In genomic region chr10:59456199-59456598, GRCh38 we compare ENCODE assay signal across 34 cellular contexts.
"Had no signal": no experiment of that assay in that cellular context is flagged by ENCODE, and none has a peak within 500 bp of the region (broad histone marks: within the 10 kb centered on the region; RNA-seq: fewer than 3 reads in every experiment).

No MANE protein-coding gene starts in this region.

- FAIRE-seq: astrocyte, endometrium, endothelial cell of umbilical vein had no signal

- H3K9me3 ChIP-seq: colonic mucosa, esophagus muscularis mucosa, gastroesophageal sphincter, heart right ventricle had no signal

- H3K36me3 ChIP-seq: brain microvascular endothelial cell, cardiac muscle cell, colonic mucosa, esophagus muscularis mucosa, gastroesophageal sphincter, heart right ventricle, WERI-Rb-1 had no signal

- H3K27me3 ChIP-seq: brain microvascular endothelial cell, cardiac muscle cell, colonic mucosa, esophagus muscularis mucosa, gastroesophageal sphincter, heart right ventricle had no signal

- H3K27ac Mint-ChIP-seq: activated B cell treated with CpG ODN at 0.5 μM for 24 hours; activated CD8-positive, alpha-beta T cell treated with anti-CD3 and anti-CD28 coated beads for 36 hours; activated naive CD8-positive, alpha-beta T cell; activated T-helper 17 cell treated with anti-CD3 and anti-CD28 coated beads, Interleukin-2, amount 50 U/mL, for 72 hours; T-helper 17 cell; T-helper 2 cell treated with Interferon-gamma antibody and Interleukin-4, amounts not matched to agents 5 μg/mL and 100 μg/mL, for 36 hours had no signal

- H3K4me1 ChIP-seq: colonic mucosa had no signal

- H3K4me3 Mint-ChIP-seq: activated B cell treated with CpG ODN at 0.5 μM for 24 hours; activated CD8-positive, alpha-beta T cell treated with anti-CD3 and anti-CD28 coated beads for 36 hours; activated naive CD8-positive, alpha-beta T cell; activated T-cell treated with anti-CD3 and anti-CD28 coated beads, Interleukin-2, amount 50 U/mL, for 4 hours; activated T-helper 17 cell treated with anti-CD3 and anti-CD28 coated beads, Interleukin-2, amount 50 U/mL, for 72 hours; T-helper 17 cell; T-helper 2 cell treated with Interferon-gamma antibody and Interleukin-4, amounts not matched to agents 5 μg/mL and 100 μg/mL, for 36 hours had no signal

- DNase-seq: activated B cell treated with CpG ODN at 0.5 μM for 24 hours; activated CD4-positive, alpha-beta T cell treated with anti-CD3 and anti-CD28 coated beads for 48 hours; activated CD4-positive, alpha-beta T cell treated with anti-CD3 and anti-CD28 coated beads, Interleukin-2, amount 50 U/mL, for 1 hour; activated CD4-positive, alpha-beta T cell treated with anti-CD3 and anti-CD28 coated beads, Interleukin-2, amount 50 U/mL, for 48 hours; activated CD8-positive, alpha-beta memory T cell treated with anti-CD3 and anti-CD28 coated beads for 24 hours; activated CD8-positive, alpha-beta T cell treated with anti-CD3 and anti-CD28 coated beads for 36 hours; activated effector memory CD4-positive, alpha-beta T cell treated with Interleukin-2 at 50 U/mL for 16 hours; activated gamma-delta T cell treated with Interleukin-2 at 50 U/mL for 16 hours; activated naive CD4-positive, alpha-beta T cell treated with anti-CD3 and anti-CD28 coated beads, Interleukin-2, amount 50 U/mL, for 16 hours; activated naive CD4-positive, alpha-beta T cell treated with Interleukin-2 at 50 U/mL for 16 hours; activated T-cell treated with anti-CD3 and anti-CD28 coated beads, Interleukin-2, amount 50 U/mL, for 4 hours; amniotic stem cell; anterior cingulate cortex; brain microvascular endothelial cell; central memory CD4-positive, alpha-beta T cell; cerebellar nuclear complex; colonic mucosa; effector CD8-positive, alpha-beta T cell; erythroblast; foreskin melanocyte; heart right ventricle; T-helper 1 cell; T-helper 17 cell; T1000; WERI-Rb-1 had no signal

- H3K9me3 Mint-ChIP-seq: activated B cell treated with CpG ODN at 0.5 μM for 24 hours; activated CD8-positive, alpha-beta T cell treated with anti-CD3 and anti-CD28 coated beads for 36 hours; T-helper 2 cell treated with Interferon-gamma antibody and Interleukin-4, amounts not matched to agents 5 μg/mL and 100 μg/mL, for 36 hours had no signal

- H3K36me3 Mint-ChIP-seq: activated naive CD8-positive, alpha-beta T cell had no signal

- H3K27ac ChIP-seq: brain microvascular endothelial cell, cardiac muscle cell, colonic mucosa, esophagus muscularis mucosa, gastroesophageal sphincter, heart right ventricle, WERI-Rb-1 had no signal

- H3K4me1 Mint-ChIP-seq: activated B cell treated with CpG ODN at 0.5 μM for 24 hours; activated T-helper 17 cell treated with anti-CD3 and anti-CD28 coated beads, Interleukin-2, amount 50 U/mL, for 72 hours; T-helper 17 cell had no signal

- H3K27me3 Mint-ChIP-seq: activated B cell treated with CpG ODN at 0.5 μM for 24 hours; activated CD8-positive, alpha-beta T cell treated with anti-CD3 and anti-CD28 coated beads for 36 hours; activated naive CD8-positive, alpha-beta T cell; activated T-helper 17 cell treated with anti-CD3 and anti-CD28 coated beads, Interleukin-2, amount 50 U/mL, for 72 hours; T-helper 17 cell had no signal

- H3K4me3 ChIP-seq: cardiac muscle cell, colonic mucosa, esophagus muscularis mucosa, gastroesophageal sphincter, heart right ventricle had no signal
